8 cellular contexts compared by ENCODE assay signal in the genomic region with DNA sequence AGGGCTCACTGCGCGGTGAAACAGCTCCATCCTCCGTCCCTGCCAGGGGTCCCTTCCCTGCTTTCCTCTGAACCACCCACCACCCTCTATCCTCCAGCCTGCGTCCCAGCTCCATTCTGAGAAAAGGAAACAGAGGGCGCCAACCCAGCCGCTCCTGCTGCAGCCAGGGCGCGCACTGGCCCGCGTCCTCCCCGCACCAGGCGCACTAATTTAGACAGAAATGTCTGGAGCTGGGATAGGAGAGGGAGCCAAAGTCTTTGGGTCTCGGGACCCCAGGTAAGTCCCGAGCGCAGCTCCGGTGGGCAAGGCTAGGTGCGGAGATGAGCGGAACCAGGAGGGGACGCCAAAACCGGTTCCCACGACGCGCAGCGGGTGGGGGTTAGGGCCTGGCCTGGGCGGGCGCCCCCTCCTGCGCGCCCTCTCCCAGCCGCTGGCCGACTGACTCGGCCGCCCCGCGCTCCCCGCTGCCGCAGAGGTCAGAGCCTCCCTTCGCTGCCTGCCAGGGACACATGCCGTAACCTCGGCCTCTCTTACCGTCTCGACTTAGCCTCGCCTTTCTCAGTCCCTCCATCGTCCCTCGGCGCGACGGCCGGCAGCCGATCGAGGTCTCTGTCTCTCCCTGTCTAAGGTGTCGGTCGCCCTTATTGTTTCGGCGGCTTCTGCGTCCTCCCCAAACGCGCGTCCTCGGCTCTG. TPM values are rescaled to one million over a fixed set of nuclear protein-coding genes. Genes with fewer than 3 reads are reported as not detected.
A peak's percentile ranks its signal among the peaks of the same experiment; 100 is the strongest.
DNase-seq lines count a peak whose midpoint lies in the region; ATAC-seq and TF ChIP-seq lines count a peak whose summit lies in the region.

No MANE protein-coding gene starts in this region.

- H3K36me3 ChIP-seq in gastroesophageal sphincter: no peaks in the 10 kb centered on the region

- peak overlapping the region; percentile 73 for H3K4me3 Mint-ChIP-seq in activated CD4-positive, alpha-beta T cell treated with anti-CD3 and anti-CD28 coated beads, Interleukin-2, amount 10 ng/mL, durations not matched to agents 24 days and 14 days
- peak overlapping the region; percentile 70 for H3K4me3 Mint-ChIP-seq in activated B cell treated with CpG ODN at 0.5 μM for 24 hours

- H3K27ac Mint-ChIP-seq in activated CD4-positive, alpha-beta T cell treated with anti-CD3 and anti-CD28 coated beads, Interleukin-2, amount 10 ng/mL, durations not matched to agents 24 days and 14 days: no peak overlapping the region
- no peak overlapping the region for H3K27ac Mint-ChIP-seq in activated B cell treated with CpG ODN at 0.5 μM for 24 hours

- no peak for TF ChIP-seq POLR2A in gastroesophageal sphincter (IDR thresholded peaks at IDR 0.05)

- CTCF ChIA-PET in activated B cell treated with CpG ODN at 0.5 μM for 24 hours (lab: Charles Lee): interaction anchor here (0.6 to 1.8 kb wide), 4 partner anchors 8 to 396 kb away, joined by 3 to 7 read pairs (median 4); no protein-coding TSS in a partner anchor

- ATAC-seq in activated B cell treated with CpG ODN at 0.5 μM for 24 hours (ENCODE audit: low read depth): no peak
- ATAC-seq in gastroesophageal sphincter: no peak
- ATAC-seq in GM19035 (IDR thresholded peaks at IDR 0.05; ENCODE audit: unreplicated experiment): no peak

- peaks cover 81% of the 10 kb centered on the region for H3K27me3 Mint-ChIP-seq in activated CD4-positive, alpha-beta T cell treated with anti-CD3 and anti-CD28 coated beads, Interleukin-2, amount 10 ng/mL, durations not matched to agents 24 days and 14 days
- H3K27me3 Mint-ChIP-seq in activated B cell treated with CpG ODN at 0.5 μM for 24 hours: peaks cover 63% of the 10 kb centered on the region

- POLR2A ChIA-PET in activated B cell treated with CpG ODN at 0.5 μM for 24 hours (lab: Charles Lee): no interaction called here

- peak overlapping the region; percentile 63 to 81 for H3K4me3 ChIP-seq in gastroesophageal sphincter

- peaks cover 26% of the 10 kb centered on the region for H3K27me3 ChIP-seq in gastroesophageal sphincter

- TF ChIP-seq EP300 in gastroesophageal sphincter (IDR thresholded peaks at IDR 0.05): no peak

- H3K4me1 ChIP-seq in gastroesophageal sphincter: peaks cover 0 to 54% (median 18%) of the 10 kb centered on the region in 3 donors

- H3K9me3 ChIP-seq in gastroesophageal sphincter: no peaks in the 10 kb centered on the region

- no peak for TF ChIP-seq CTCF in activated B cell treated with CpG ODN at 0.5 μM for 24 hours (IDR thresholded peaks at IDR 0.05)
- TF ChIP-seq CTCF in gastroesophageal sphincter (IDR thresholded peaks at IDR 0.05): peak in 1 of 4 experiments; percentile 32

- no peaks in the 10 kb centered on the region for H3K9me3 Mint-ChIP-seq in activated CD4-positive, alpha-beta T cell treated with anti-CD3 and anti-CD28 coated beads, Interleukin-2, amount 10 ng/mL, durations not matched to agents 24 days and 14 days
- H3K9me3 Mint-ChIP-seq in activated B cell treated with CpG ODN at 0.5 μM for 24 hours: no peaks in the 10 kb centered on the region

- peaks cover 2% of the 10 kb centered on the region for H3K36me3 Mint-ChIP-seq in activated CD4-positive, alpha-beta T cell treated with anti-CD3 and anti-CD28 coated beads, Interleukin-2, amount 10 ng/mL, durations not matched to agents 24 days and 14 days (ENCODE audit: low read depth)
- no peaks in the 10 kb centered on the region for H3K36me3 Mint-ChIP-seq in activated B cell treated with CpG ODN at 0.5 μM for 24 hours (ENCODE audit: low read depth)

- peak overlapping the region in 3 of 4 donors; percentile 94 to 96 (median 94) for H3K27ac ChIP-seq in gastroesophageal sphincter

- WGBS in gastroesophageal sphincter (ENCODE audit: low coverage in 1 of 2), 2 donors: 1 to 3% methylated on average over 19 to 20 of the region's 59 CpGs

- peaks cover 9% of the 10 kb centered on the region for H3K4me1 Mint-ChIP-seq in activated CD4-positive, alpha-beta T cell treated with anti-CD3 and anti-CD28 coated beads, Interleukin-2, amount 10 ng/mL, durations not matched to agents 24 days and 14 days
- H3K4me1 Mint-ChIP-seq in activated B cell treated with CpG ODN at 0.5 μM for 24 hours: peaks cover 20% of the 10 kb centered on the region

- no peak for DNase-seq in activated CD4-positive, alpha-beta T cell treated with anti-CD3 and anti-CD28 coated beads, Interleukin-2, amount 10 ng/mL, durations not matched to agents 24 days and 14 days
- DNase-seq in activated CD4-positive, alpha-beta T cell treated with anti-CD3 and anti-CD28 coated beads, Interleukin-2, amount 50 U/mL, for 1 hour: no peak
- DNase-seq in activated B cell treated with CpG ODN at 0.5 μM for 24 hours (no peak), nucleus accumbens (lab: John Stamatoyannopoulos, UW) (peak in 39 of 56 donors; percentile 14 to 80 (median 57)), NCI-H1694 (lab: John Stamatoyannopoulos, UW) (no peak), KG1 (lab: John Stamatoyannopoulos, UW) (no peak)

- intact Hi-C loops in activated CD4-positive, alpha-beta T cell treated with anti-CD3 and anti-CD28 coated beads, Interleukin-2, amount 10 ng/mL, durations not matched to agents 24 days and 14 days (cut with micrococcal nuclease): no loop called here
- intact Hi-C loops in activated B cell treated with CpG ODN at 0.5 μM for 24 hours (cut with micrococcal nuclease): no loop called here

RNA-seq across cellular contexts. Expression of a gene that starts 2.0 kb away (rescaled TPM):
- total RNA-seq in activated CD4-positive, alpha-beta T cell treated with anti-CD3 and anti-CD28 coated beads, Interleukin-2, amount 10 ng/mL, durations not matched to agents 24 days and 14 days: 1.3 and 1.8 TPM in 2 replicates
- total RNA-seq in activated B cell treated with CpG ODN at 0.5 μM for 24 hours (0.18 and 0.71 TPM in 2 replicates), gastroesophageal sphincter (10 to 100 TPM; 18.2 to 29.6 (median 26.2) TPM)

RNA-seq across cellular contexts. Expression of a gene that starts 24.0 kb away (rescaled TPM):
- total RNA-seq in activated CD4-positive, alpha-beta T cell treated with anti-CD3 and anti-CD28 coated beads, Interleukin-2, amount 10 ng/mL, durations not matched to agents 24 days and 14 days: 19.1 and 19.4 TPM in 2 replicates
- total RNA-seq in activated B cell treated with CpG ODN at 0.5 μM for 24 hours (21.7 TPM in 2 replicates), gastroesophageal sphincter (10 to 100 TPM; 26.5 to 52.0 (median 43.8) TPM)

Comparison
In these comparisons a context has a peak if more than half of its experiments do, and no peak if none do; other contexts are left out.
1. DNase-seq: peak in nucleus accumbens (39 of 56); none in activated CD4-positive, alpha-beta T cell treated with anti-CD3 and anti-CD28 coated beads, Interleukin-2, amount 10 ng/mL, durations not matched to agents 24 days and 14 days (single experiment), activated CD4-positive, alpha-beta T cell treated with anti-CD3 and anti-CD28 coated beads, Interleukin-2, amount 50 U/mL, for 1 hour (single experiment), activated B cell treated with CpG ODN at 0.5 μM for 24 hours (single experiment), NCI-H1694 (single experiment) and KG1 (single experiment).